ENCODE assay signal across 13 cellular contexts in genomic region chr3:194588741-194589140, GRCh38. TPM values are rescaled to one million over a fixed set of nuclear protein-coding genes. Genes with fewer than 3 reads are reported as not detected.
A peak's percentile ranks its signal among the peaks of the same experiment; 100 is the strongest.
DNase-seq lines count a peak whose midpoint lies in the region; ATAC-seq and TF ChIP-seq lines count a peak whose summit lies in the region.
"Had no signal": no experiment of that assay in that cellular context is flagged by ENCODE, and none has a peak within 500 bp of the region (broad histone marks: within the 10 kb centered on the region; RNA-seq: fewer than 3 reads in every experiment).

No MANE protein-coding gene starts in this region.

- ATAC-seq in HG03565 (IDR thresholded peaks at IDR 0.05; ENCODE audit: unreplicated experiment) (no peak), GM21737 (IDR thresholded peaks at IDR 0.05; ENCODE audit: unreplicated experiment) (no peak), HG03045 (IDR thresholded peaks at IDR 0.05; ENCODE audit: unreplicated experiment) (no peak)
- ATAC-seq: SK-N-SH treated with all-trans-retinoic acid at 6 μM for 48 hours had no signal

- no peak for TF ChIP-seq CTCF in fibroblast of the aortic adventitia (IDR thresholded peaks at IDR 0.05; ENCODE audit: insufficient read depth, low read length)

- DNase-seq in M059J (ENCODE audit: low read depth) (peak; percentile 23), astrocyte of the hippocampus (ENCODE audit: low read depth, low spot score) (peak; percentile 22), fibroblast of the aortic adventitia (ENCODE audit: low read depth) (peak; percentile 94)
- no peak for DNase-seq in activated effector memory CD4-positive, alpha-beta T cell treated with Interleukin-2 at 50 U/mL for 16 hours
- DNase-seq: COR-L47, KBM-7, NCI-H1048, NCI-H446, PC-9 had no signal

- H3K4me3 ChIP-seq in fibroblast of the aortic adventitia (ENCODE audit: low read depth, low read length) = no peak overlapping the region
- H3K4me3 ChIP-seq: PC-9 had no signal

RNA-seq across cellular contexts. Expression of gene TMEM44, which starts 44.5 kb away (rescaled TPM):
- total RNA-seq in M059J (2014; rRNA removed; shearing (Covaris generic)) = 13.8 and 19.4 TPM in 2 replicates
- 12.8 and 16.7 TPM in 2 replicates for total RNA-seq in fibroblast of the aortic adventitia (ENCODE audit: low replicate concordance)
